ENCODE assay signal across 21 cellular contexts in the genomic region with DNA sequence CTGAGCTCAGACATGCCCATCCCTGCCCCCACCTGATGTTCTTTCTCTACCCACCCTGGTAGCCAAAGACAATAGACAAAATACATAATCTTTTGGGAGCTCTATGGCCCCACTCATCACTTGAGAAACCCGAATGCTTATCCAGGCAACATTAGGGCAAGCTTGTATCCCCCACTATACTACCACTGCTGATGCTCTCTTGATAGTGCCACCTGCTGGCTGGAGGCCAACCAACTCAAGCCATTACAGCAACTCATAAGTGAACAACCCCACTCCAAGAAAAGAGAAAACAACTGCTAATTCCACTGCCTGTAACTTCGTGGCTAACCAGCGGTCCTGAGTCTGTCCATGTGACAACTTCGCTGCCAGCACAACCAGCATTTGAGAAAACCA.
DNase-seq lines count a peak whose midpoint lies in the region; ATAC-seq and TF ChIP-seq lines count a peak whose summit lies in the region.
"Had no signal": no experiment of that assay in that cellular context is flagged by ENCODE, and none has a peak within 500 bp of the region (broad histone marks: within the 10 kb centered on the region; RNA-seq: fewer than 3 reads in every experiment).

No MANE protein-coding gene starts in this region.

- peaks cover 16% of the 10 kb centered on the region for H3K9me3 Mint-ChIP-seq in activated T-cell treated with anti-CD3 and anti-CD28 coated beads, Interleukin-2, amount 50 U/mL, for 4 hours
- H3K9me3 Mint-ChIP-seq in naive thymus-derived CD8-positive, alpha-beta T cell: peaks cover 0 to 18% (median 10%) of the 10 kb centered on the region in 9 donors
- H3K9me3 Mint-ChIP-seq: activated T-helper 17 cell treated with anti-CD3 and anti-CD28 coated beads, Interleukin-2, amount 50 U/mL, for 72 hours had no signal

- TF ChIP-seq CTCF in GM06990 (IDR thresholded peaks at IDR 0.05; ENCODE audit: insufficient read depth, low read length, poor library complexity, severe bottlenecking): peak; percentile 19
- TF ChIP-seq CTCF in OCI-LY7 (conservative IDR thresholded peaks at IDR 0.05; ENCODE audit: low read length): peak; percentile 67

- no peak overlapping the region for H2AFZ ChIP-seq in OCI-LY7 (ENCODE audit: low read length)

- no peaks in the 10 kb centered on the region for H4K20me1 ChIP-seq in OCI-LY7 (ENCODE audit: insufficient read depth, low read length)

- DNase-seq in activated T-cell treated with anti-CD3 and anti-CD28 coated beads, Interleukin-2, amount 50 U/mL, for 4 hours: peak; percentile 6
- no peak for DNase-seq in activated T-cell treated with anti-CD3 and anti-CD28 coated beads for 4 hours
- no peak for DNase-seq in GM06990 (ENCODE audit: extremely low read depth, insufficient read length)
- peak; percentile 2 for DNase-seq in OCI-LY7 (ENCODE audit: low spot score)
- no peak for DNase-seq in naive thymus-derived CD8-positive, alpha-beta T cell
- no peak for DNase-seq in putamen (ENCODE audit: low spot score)
- DNase-seq in mucosa of gallbladder (ENCODE audit: low spot score): no peak
- DNase-seq: cerebellar nuclear complex; effector memory CD8-positive, alpha-beta T cell; heart right ventricle; naive B cell; NCI-H1417; NCI-H2171; upper lobe of right lung had no signal

- peaks cover 3% of the 10 kb centered on the region for H3K36me3 Mint-ChIP-seq in activated T-cell treated with anti-CD3 and anti-CD28 coated beads, Interleukin-2, amount 50 U/mL, for 4 hours (ENCODE audit: insufficient read depth)
- H3K36me3 Mint-ChIP-seq in naive thymus-derived CD8-positive, alpha-beta T cell: peaks cover 0 to 12% (median 10%) of the 10 kb centered on the region in 3 donors

- no peak overlapping the region for H3K4me3 ChIP-seq in GM06990 (replicated peaks; ENCODE audit: low read depth, low read length)
- H3K4me3 ChIP-seq in OCI-LY7 (ENCODE audit: low read depth, low read length, poor library complexity, severe bottlenecking): no peak overlapping the region
- H3K4me3 ChIP-seq: GM12878, heart right ventricle, K562, lung, upper lobe of right lung had no signal

- intact Hi-C loops in OCI-LY7 (cut with micrococcal nuclease; ENCODE audit: unreplicated experiment): no loop called here

- no peaks in the 10 kb centered on the region for H3K9me3 ChIP-seq in OCI-LY7 (ENCODE audit: low read length)
- H3K9me3 ChIP-seq: upper lobe of right lung had no signal

- H3K27me3 Mint-ChIP-seq in activated T-cell treated with anti-CD3 and anti-CD28 coated beads, Interleukin-2, amount 50 U/mL, for 4 hours (ENCODE audit: low read depth): no peaks in the 10 kb centered on the region
- no peaks in the 10 kb centered on the region for H3K27me3 Mint-ChIP-seq in naive thymus-derived CD8-positive, alpha-beta T cell
- H3K27me3 Mint-ChIP-seq: activated T-helper 17 cell treated with anti-CD3 and anti-CD28 coated beads, Interleukin-2, amount 50 U/mL, for 72 hours; effector memory CD8-positive, alpha-beta T cell; naive B cell; stimulated activated naive CD8-positive, alpha-beta T cell treated with anti-CD3 and anti-CD28 coated beads, Interleukin-15, Interleukin-2, amounts not matched to agents 100 ng/mL and 50 ng/mL, for 24 hours had no signal

- POLR2A ChIA-PET in OCI-LY7 (lab: Charles Lee): interaction anchor here (0.5 to 0.7 kb wide), 3 partner anchors 23 to 348 kb away, joined by 3 read pairs; no protein-coding TSS in a partner anchor
- POLR2A ChIA-PET in naive thymus-derived CD8-positive, alpha-beta T cell (lab: Charles Lee): no interaction called here

- H3K36me3 ChIP-seq in GM06990 (ENCODE audit: control insufficient read depth, insufficient read depth, low read length): no peaks in the 10 kb centered on the region
- no peaks in the 10 kb centered on the region for H3K36me3 ChIP-seq in OCI-LY7 (ENCODE audit: insufficient read depth, low read length)
- H3K36me3 ChIP-seq: heart right ventricle, upper lobe of right lung had no signal

- CTCF ChIA-PET in OCI-LY7 (lab: Charles Lee; ENCODE audit: unreplicated experiment): no interaction called here

- no TSS peak for BruUV-seq in OCI-LY7 (replicated peaks; lab: Mats Ljungman, UMichigan)

- no peaks in the 10 kb centered on the region for H3K4me1 ChIP-seq in OCI-LY7 (ENCODE audit: insufficient read depth, low read length, poor library complexity, severe bottlenecking)

- H3K4me3 Mint-ChIP-seq in activated T-cell treated with anti-CD3 and anti-CD28 coated beads, Interleukin-2, amount 50 U/mL, for 4 hours: no peak overlapping the region
- H3K4me3 Mint-ChIP-seq in naive thymus-derived CD8-positive, alpha-beta T cell: peak overlapping the region in 3 of 10 donors; percentile 19 to 62 (median 37)
- H3K4me3 Mint-ChIP-seq: activated T-helper 17 cell treated with anti-CD3 and anti-CD28 coated beads, Interleukin-2, amount 50 U/mL, for 72 hours; effector memory CD8-positive, alpha-beta T cell; stimulated activated naive CD8-positive, alpha-beta T cell treated with anti-CD3 and anti-CD28 coated beads, Interleukin-15, Interleukin-2, amounts not matched to agents 100 ng/mL and 50 ng/mL, for 24 hours had no signal

- no peak overlapping the region for H3K4me2 ChIP-seq in OCI-LY7 (ENCODE audit: low read length)

- no peak for ATAC-seq in activated T-cell treated with anti-CD3 and anti-CD28 coated beads, Interleukin-2, amount 50 U/mL, for 4 hours
- ATAC-seq in naive thymus-derived CD8-positive, alpha-beta T cell: no peak
- ATAC-seq in HG02840 (IDR thresholded peaks at IDR 0.05; ENCODE audit: low FRiP score, unreplicated experiment): no peak
- ATAC-seq: effector memory CD8-positive, alpha-beta T cell; GM12878; heart right ventricle; K562; upper lobe of right lung had no signal

- no peak overlapping the region for H3K27ac ChIP-seq in OCI-LY7 (ENCODE audit: low read depth, low read length, poor library complexity, severe bottlenecking)
- H3K27ac ChIP-seq: heart right ventricle, HL-60, upper lobe of right lung had no signal

- peaks cover 13% of the 10 kb centered on the region for H3K4me1 Mint-ChIP-seq in activated T-cell treated with anti-CD3 and anti-CD28 coated beads, Interleukin-2, amount 50 U/mL, for 4 hours (ENCODE audit: low read depth)
- H3K4me1 Mint-ChIP-seq in naive thymus-derived CD8-positive, alpha-beta T cell: peaks cover 24 to 37% (median 26%) of the 10 kb centered on the region in 4 donors
- H3K4me1 Mint-ChIP-seq: activated T-helper 17 cell treated with anti-CD3 and anti-CD28 coated beads, Interleukin-2, amount 50 U/mL, for 72 hours had no signal

- no peaks in the 10 kb centered on the region; the same call in 1 of the 2 replicates for H3K27me3 ChIP-seq in GM06990 (replicated peaks; ENCODE audit: control insufficient read depth, insufficient read depth, low read length)
- H3K27me3 ChIP-seq: heart right ventricle, upper lobe of right lung had no signal

- H3K9me2 ChIP-seq in OCI-LY7 (ENCODE audit: insufficient read depth, low read length): no peaks in the 10 kb centered on the region

- no peaks in the 10 kb centered on the region for H3K79me2 ChIP-seq in OCI-LY7 (ENCODE audit: insufficient read depth, low read depth, low read length)

- peak overlapping the region in 8 of 10 donors; percentile 20 to 86 (median 64) for H3K27ac Mint-ChIP-seq in naive thymus-derived CD8-positive, alpha-beta T cell
- H3K27ac Mint-ChIP-seq: effector memory CD8-positive, alpha-beta T cell; stimulated activated naive CD8-positive, alpha-beta T cell treated with anti-CD3 and anti-CD28 coated beads, Interleukin-15, Interleukin-2, amounts not matched to agents 100 ng/mL and 50 ng/mL, for 24 hours had no signal

Comparison
In these comparisons a context has a peak if more than half of its experiments do, and no peak if none do; other contexts are left out.
1. DNase-seq: peak in activated T-cell treated with anti-CD3 and anti-CD28 coated beads, Interleukin-2, amount 50 U/mL, for 4 hours (single experiment) and OCI-LY7 (single experiment); none in activated T-cell treated with anti-CD3 and anti-CD28 coated beads for 4 hours (single experiment), GM06990 (single experiment), naive thymus-derived CD8-positive, alpha-beta T cell (0 of 10), putamen (single experiment) and mucosa of gallbladder (single experiment).